ENCODE assay signal across 22 cellular contexts in the genomic region with DNA sequence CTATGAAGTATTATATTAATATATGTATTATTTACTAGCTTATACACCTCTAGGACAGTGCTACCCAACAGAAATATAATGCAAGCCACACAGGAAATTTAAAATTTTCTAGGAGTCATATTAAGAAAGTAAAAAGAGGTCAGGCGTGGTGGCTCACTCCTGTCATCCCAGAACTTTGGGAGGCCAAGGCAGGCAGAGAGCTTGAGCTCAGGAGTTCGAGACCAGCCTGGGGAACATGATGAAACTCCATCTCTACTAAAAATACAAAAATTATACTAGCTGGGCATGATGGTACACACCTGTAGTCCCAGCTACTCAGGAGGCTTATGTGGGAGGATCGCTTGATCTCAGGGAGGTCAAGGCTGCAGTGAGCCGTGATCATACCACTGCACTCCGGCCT.
DNase-seq lines count a peak whose midpoint lies in the region; ATAC-seq and TF ChIP-seq lines count a peak whose summit lies in the region.
"Had no signal": no experiment of that assay in that cellular context is flagged by ENCODE, and none has a peak within 500 bp of the region (broad histone marks: within the 10 kb centered on the region; RNA-seq: fewer than 3 reads in every experiment).

No MANE protein-coding gene starts in this region.

- no peak overlapping the region for H2BK120ac ChIP-seq in mesenchymal stem cell (ENCODE audit: low read depth, low read length)

- no peak for TF ChIP-seq CTCF in RWPE1 (conservative IDR thresholded peaks at IDR 0.05; ENCODE audit: low read depth)
- TF ChIP-seq CTCF in tibial nerve (IDR thresholded peaks at IDR 0.05) = no peak
- TF ChIP-seq CTCF in prostate gland (IDR thresholded peaks at IDR 0.05) = no peak

- H4K8ac ChIP-seq in mesenchymal stem cell (ENCODE audit: low read length) = no peak overlapping the region

- peak overlapping the region in 1 of 2 experiments; percentile 57 for H3K4ac ChIP-seq in mesenchymal stem cell (ENCODE audit: low read depth in 1 of 2, low read length in 2 of 2)

- peak overlapping the region; percentile 29 for H2AK5ac ChIP-seq in mesenchymal stem cell (ENCODE audit: low read length, severe bottlenecking)

- no peak for ATAC-seq in aorta (ENCODE audit: low FRiP score)
- ATAC-seq: activated CD4-positive, alpha-beta T cell treated with anti-CD3 and anti-CD28 coated beads for 36 hours; left ventricle myocardium superior; mucosa of descending colon; SK-N-SH treated with all-trans-retinoic acid at 6 μM for 48 hours had no signal

- H3K4me3 ChIP-seq in mesenchymal stem cell (ENCODE audit: insufficient read depth in 1 of 2, low read depth in 1 of 2, low read length in 2 of 2) = no peak overlapping the region
- no peak overlapping the region for H3K4me3 ChIP-seq in tibial nerve
- H3K4me3 ChIP-seq in prostate gland = no peak overlapping the region
- no peak overlapping the region for H3K4me3 ChIP-seq in aorta (ENCODE audit: low read length in 2 of 2)
- H3K4me3 ChIP-seq: mucosa of descending colon had no signal

- no peak overlapping the region for H2AFZ ChIP-seq in mesenchymal stem cell (ENCODE audit: low read depth, low read length)

- no peaks in the 10 kb centered on the region for H3K27me3 Mint-ChIP-seq in activated naive CD8-positive, alpha-beta T cell
- no peaks in the 10 kb centered on the region for H3K27me3 Mint-ChIP-seq in activated naive CD8-positive, alpha-beta T cell treated with anti-CD3 and anti-CD28 coated beads for 36 hours
- H3K27me3 Mint-ChIP-seq: activated CD4-positive, alpha-beta T cell treated with anti-CD3 and anti-CD28 coated beads for 36 hours had no signal

- H3K36me3 ChIP-seq in mesenchymal stem cell (ENCODE audit: control insufficient read depth in 1 of 2, insufficient read depth in 2 of 2, low read depth in 1 of 2, low read length in 2 of 2) = no peaks in the 10 kb centered on the region
- no peaks in the 10 kb centered on the region for H3K36me3 ChIP-seq in tibial nerve
- H3K36me3 ChIP-seq in prostate gland = no peaks in the 10 kb centered on the region
- no peaks in the 10 kb centered on the region for H3K36me3 ChIP-seq in aorta (ENCODE audit: control insufficient read depth in 1 of 2, insufficient read depth in 2 of 2, low read length in 1 of 2)

- peak overlapping the region in 1 of 2 experiments; percentile 72 for H2BK12ac ChIP-seq in mesenchymal stem cell (ENCODE audit: low read length in 2 of 2)

- TF ChIP-seq EP300 in tibial nerve (IDR thresholded peaks at IDR 0.05) = no peak

- H3K36me3 Mint-ChIP-seq in activated naive CD8-positive, alpha-beta T cell = peaks cover 2% of the 10 kb centered on the region
- peaks cover 18% of the 10 kb centered on the region for H3K36me3 Mint-ChIP-seq in activated naive CD8-positive, alpha-beta T cell treated with anti-CD3 and anti-CD28 coated beads for 36 hours

- H3K4me1 ChIP-seq in mesenchymal stem cell (ENCODE audit: control insufficient read depth, insufficient read depth, low read depth, low read length) (peaks cover 8% of the 10 kb centered on the region), tibial nerve (peaks cover 0 to 48% (median 24%) of the 10 kb centered on the region in 4 donors), prostate gland (replicated peaks) (no peaks in the 10 kb centered on the region), aorta (ENCODE audit: control insufficient read depth in 1 of 2, insufficient read depth in 2 of 2, low read length in 2 of 2) (peaks cover 0 to 4% of the 10 kb centered on the region in 2 donors)

- peak overlapping the region; percentile 41 for H3K27ac Mint-ChIP-seq in activated naive CD8-positive, alpha-beta T cell
- no peak overlapping the region for H3K27ac Mint-ChIP-seq in activated naive CD8-positive, alpha-beta T cell treated with anti-CD3 and anti-CD28 coated beads for 36 hours

- H3K27me3 ChIP-seq in mesenchymal stem cell (ENCODE audit: control insufficient read depth in 1 of 2, insufficient read depth in 1 of 2, low read length in 2 of 2) = no peaks in the 10 kb centered on the region
- H3K27me3 ChIP-seq in tibial nerve = no peaks in the 10 kb centered on the region
- no peaks in the 10 kb centered on the region for H3K27me3 ChIP-seq in prostate gland (replicated peaks; ENCODE audit: insufficient read depth)
- no peaks in the 10 kb centered on the region for H3K27me3 ChIP-seq in aorta (ENCODE audit: control insufficient read depth in 1 of 2, insufficient read depth in 2 of 2, low read length in 1 of 2)

- no peak for DNase-seq in activated naive CD8-positive, alpha-beta T cell treated with anti-CD3 and anti-CD28 coated beads for 36 hours
- DNase-seq in RWPE1 (ENCODE audit: low spot score) (no peak), mesenchymal stem cell (no peak), tibial nerve (ENCODE audit: low spot score in 2 of 2) (no peak), prostate gland (ENCODE audit: low spot score) (no peak), aorta (no peak), posterior vena cava (ENCODE audit: low spot score) (no peak)
- DNase-seq: ACHN; activated CD4-positive, alpha-beta T cell treated with anti-CD3 and anti-CD28 coated beads for 36 hours; activated effector memory CD4-positive, alpha-beta T cell treated with anti-CD3 and anti-CD28 coated beads, Interleukin-2, amount 50 U/mL, for 16 hours; amniotic stem cell; central memory CD4-positive, alpha-beta T cell; foreskin fibroblast; left ventricle myocardium superior; mucosa of descending colon; NCI-H1694 treated with DMSO at 0.1 percent for 48 hours; NCI-H2227 treated with DMSO at 0.1 percent for 48 hours; stimulated activated CD4-positive, alpha-beta T cell treated with anti-CD3 and anti-CD28 coated beads, Interleukin-4, amount 100 ng/mL, for 24 hours; substantia nigra had no signal

- no peak overlapping the region for H2BK5ac ChIP-seq in mesenchymal stem cell (ENCODE audit: low read depth, low read length, poor library complexity, severe bottlenecking)

- peak overlapping the region; percentile 80 for H2BK15ac ChIP-seq in mesenchymal stem cell (ENCODE audit: low read depth, poor library complexity, severe bottlenecking)

- no peak overlapping the region for H3K4me2 ChIP-seq in mesenchymal stem cell (ENCODE audit: low read length, poor library complexity, severe bottlenecking)

- H3K9me3 ChIP-seq in mesenchymal stem cell (ENCODE audit: control insufficient read depth, low read length) (no peaks in the 10 kb centered on the region), tibial nerve (no peaks in the 10 kb centered on the region), prostate gland (no peaks in the 10 kb centered on the region), aorta (ENCODE audit: control insufficient read depth, low read length) (no peaks in the 10 kb centered on the region)
- H3K9me3 ChIP-seq: mucosa of descending colon had no signal

- H3K23ac ChIP-seq in mesenchymal stem cell (ENCODE audit: low read length in 2 of 2) = no peak overlapping the region

- intact Hi-C loops in prostate gland (cut with DNase I) (no loop called here), aorta (cut with DNase I) (no loop called here), posterior vena cava (cut with DNase I) (no loop called here)

- POLR2A ChIA-PET in RWPE1 (lab: Yijun Ruan, JAX; ENCODE audit: low non-redundant PET) = interaction anchor here (0.7 kb wide), 1 partner anchor 21 kb away, joined by 4 read pairs; no protein-coding TSS in a partner anchor

- H3K79me1 ChIP-seq in mesenchymal stem cell (replicated peaks; ENCODE audit: low read length, poor library complexity, severe bottlenecking) = no peaks in the 10 kb centered on the region

- no peak overlapping the region for H4K91ac ChIP-seq in mesenchymal stem cell (ENCODE audit: low read length)

- H3K4me3 Mint-ChIP-seq in activated naive CD8-positive, alpha-beta T cell = no peak overlapping the region
- no peak overlapping the region for H3K4me3 Mint-ChIP-seq in activated naive CD8-positive, alpha-beta T cell treated with anti-CD3 and anti-CD28 coated beads for 36 hours
- H3K4me3 Mint-ChIP-seq: activated CD4-positive, alpha-beta T cell treated with anti-CD3 and anti-CD28 coated beads for 36 hours had no signal

- peaks cover 77% of the 10 kb centered on the region for H3K4me1 Mint-ChIP-seq in activated naive CD8-positive, alpha-beta T cell (ENCODE audit: low read depth)
- H3K4me1 Mint-ChIP-seq in activated naive CD8-positive, alpha-beta T cell treated with anti-CD3 and anti-CD28 coated beads for 36 hours = peaks cover 63% of the 10 kb centered on the region

- H3K9me3 Mint-ChIP-seq in activated naive CD8-positive, alpha-beta T cell (ENCODE audit: low read depth) = no peaks in the 10 kb centered on the region
- peaks cover 14% of the 10 kb centered on the region for H3K9me3 Mint-ChIP-seq in activated naive CD8-positive, alpha-beta T cell treated with anti-CD3 and anti-CD28 coated beads for 36 hours

- peak overlapping the region in 1 of 2 experiments; percentile 31 for H3K18ac ChIP-seq in mesenchymal stem cell (ENCODE audit: low read depth in 1 of 2, low read length in 2 of 2)

- CTCF ChIA-PET in RWPE1 (lab: Yijun Ruan, JAX) = no interaction called here

- no peak overlapping the region for H3K14ac ChIP-seq in mesenchymal stem cell (ENCODE audit: low read length in 2 of 2)

- H3K27ac ChIP-seq in RWPE1 (peak overlapping the region; percentile 71), mesenchymal stem cell (ENCODE audit: low read length, poor library complexity, severe bottlenecking) (no peak overlapping the region), tibial nerve (peak overlapping the region in 3 of 4 donors; percentile 85 to 92 (median 91)), prostate gland (peak overlapping the region in 1 of 2 donors; percentile 76), aorta (ENCODE audit: low read depth in 1 of 2, low read length in 2 of 2) (no peak overlapping the region)
- H3K27ac ChIP-seq: HL-60 had no signal

- H3K9ac ChIP-seq in mesenchymal stem cell (ENCODE audit: low read length) = no peak overlapping the region

- TF ChIP-seq POLR2A in tibial nerve (IDR thresholded peaks at IDR 0.05) (no peak), prostate gland (IDR thresholded peaks at IDR 0.05) (no peak)

- WGBS in mesenchymal stem cell = 100% methylated on average over 2 of the region's 5 CpGs
- 92 to 95% methylated on average over 5 of the region's 5 CpGs for WGBS in tibial nerve, 2 donors
- 95% methylated on average over 5 of the region's 5 CpGs for WGBS in prostate gland
- 95 to 98% methylated on average over 5 of the region's 5 CpGs for WGBS in aorta, 2 donors

Comparison
In these comparisons a context has a peak if more than half of its experiments do, and no peak if none do; other contexts are left out.
1. H3K27ac ChIP-seq: peak in RWPE1 (single experiment) and tibial nerve (3 of 4); none in mesenchymal stem cell (single experiment) and aorta (0 of 2).